Comparison of ENCODE assay signal across 25 cellular contexts in the genomic region with DNA sequence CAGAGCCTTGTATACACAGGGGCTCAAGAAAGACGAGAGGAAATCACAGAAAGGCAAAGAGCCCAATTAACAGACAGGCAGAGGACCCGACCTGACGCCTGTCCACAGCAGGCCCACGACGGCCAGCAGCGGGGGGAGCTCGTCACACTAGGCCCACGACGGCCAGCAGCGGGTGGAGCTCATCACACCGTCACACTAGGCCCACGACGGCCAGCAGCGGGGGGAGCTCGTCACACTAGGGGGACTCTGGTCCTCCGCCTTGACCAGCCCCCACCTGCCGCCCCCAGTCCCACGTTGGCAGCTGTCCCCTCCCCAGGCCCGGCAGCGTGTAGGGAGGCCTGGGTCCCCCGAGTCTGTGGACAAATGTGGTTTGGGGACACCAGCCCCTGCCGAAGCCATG. TPM values are rescaled to one million over a fixed set of nuclear protein-coding genes. Genes with fewer than 3 reads are reported as not detected.
A peak's percentile ranks its signal among the peaks of the same experiment; 100 is the strongest.
DNase-seq lines count a peak whose midpoint lies in the region; ATAC-seq, FAIRE-seq and TF ChIP-seq lines count a peak whose summit lies in the region.
"Had no signal": no experiment of that assay in that cellular context is flagged by ENCODE, and none has a peak within 500 bp of the region (broad histone marks: within the 10 kb centered on the region; RNA-seq: fewer than 3 reads in every experiment).

No MANE protein-coding gene starts in this region.

- no peak overlapping the region for H2AFZ ChIP-seq in H9 (ENCODE audit: low read length)
- H2AFZ ChIP-seq in K562 (ENCODE audit: low read depth, low read length): no peak overlapping the region
- no peak overlapping the region for H2AFZ ChIP-seq in neuronal stem cell (ENCODE audit: low read length)

- H2BK120ac ChIP-seq in H9 (ENCODE audit: low read depth, low read length, poor library complexity, severe bottlenecking) (no peak overlapping the region), neuronal stem cell (ENCODE audit: low read depth, low read length) (peak overlapping the region; percentile 61)

- no peak overlapping the region for H3K4me3 Mint-ChIP-seq in H9
- H3K4me3 Mint-ChIP-seq: CD4-positive, CD25-positive, alpha-beta regulatory T cell; CD8-positive, alpha-beta T cell had no signal

- H3K23me2 ChIP-seq in H9 (ENCODE audit: insufficient read length, low read depth, low read length, poor library complexity, severe bottlenecking): no peaks in the 10 kb centered on the region

- no peak overlapping the region for H3K56ac ChIP-seq in H9 (ENCODE audit: insufficient read length, low read depth, low read length)

- no peak overlapping the region for H3K4me3 ChIP-seq in BLaER1
- no peak overlapping the region for H3K4me3 ChIP-seq in K562
- H3K4me3 ChIP-seq in neuronal stem cell (ENCODE audit: low read length in 2 of 2): peak overlapping the region in 1 of 2 donors; percentile 35
- H3K4me3 ChIP-seq: A549 had no signal

- H3K23ac ChIP-seq in H9 (ENCODE audit: insufficient read length, low read depth, low read length) (no peak overlapping the region), neuronal stem cell (ENCODE audit: low read depth, low read length, poor library complexity) (peak overlapping the region; percentile 89)

- no peak overlapping the region for H2BK12ac ChIP-seq in H9 (ENCODE audit: insufficient read length, low read depth, low read length)
- H2BK12ac ChIP-seq in neuronal stem cell (ENCODE audit: low read length): no peak overlapping the region

- no peak overlapping the region for H4K91ac ChIP-seq in H9 (ENCODE audit: insufficient read length, low read depth, low read length)
- no peak overlapping the region for H4K91ac ChIP-seq in neuronal stem cell (ENCODE audit: low read depth, low read length, poor library complexity)

- no peak for ATAC-seq in K562
- ATAC-seq in left colon: no peak
- ATAC-seq: A549; CD8-positive, alpha-beta T cell; HCT116 had no signal

- no peak overlapping the region for H2BK5ac ChIP-seq in H9 (ENCODE audit: insufficient read length, low read length)
- peak overlapping the region; percentile 66 for H2BK5ac ChIP-seq in neuronal stem cell (ENCODE audit: low read length)

- TF ChIP-seq POLR2A in K562 (conservative IDR thresholded peaks at IDR 0.05): no peak

- TF ChIP-seq CTCF in H9 (conservative IDR thresholded peaks at IDR 0.05) (no peak), K562 (IDR thresholded peaks at IDR 0.05 in 2 of 3, conservative IDR thresholded peaks at IDR 0.05 in 1 of 3; ENCODE audit: insufficient read depth in 2 of 3, low read depth in 1 of 3, low read length in 3 of 3) (no peak)

- H3K27me3 ChIP-seq in BLaER1: no peaks in the 10 kb centered on the region
- H3K27me3 ChIP-seq in H9 (ENCODE audit: insufficient read depth, low read length): no peaks in the 10 kb centered on the region
- H3K27me3 ChIP-seq in K562 (ENCODE audit: control insufficient read depth in 2 of 2, insufficient read depth in 2 of 2, low read length in 2 of 2): peaks cover 69 to 94% of the 10 kb centered on the region in 2 experiments; a peak in 4 of 5 replicates
- peaks cover 0 to 32% (median 0%) of the 10 kb centered on the region in 3 experiments for H3K27me3 ChIP-seq in neuronal stem cell (ENCODE audit: control insufficient read depth in 3 of 3, insufficient read depth in 3 of 3, low read depth in 1 of 3, low read length in 3 of 3)

- CTCF ChIA-PET in K562 (lab: Yijun Ruan, JAX; ENCODE audit: low intra/inter-chr PET ratio): no interaction called here

- H3T11ph ChIP-seq in H9 (ENCODE audit: low read length): no peak overlapping the region

- H3K9me3 ChIP-seq in BLaER1: peaks cover 11% of the 10 kb centered on the region
- H3K9me3 ChIP-seq in H9 (ENCODE audit: control insufficient read depth, low read depth, low read length): no peaks in the 10 kb centered on the region
- no peaks in the 10 kb centered on the region for H3K9me3 ChIP-seq in K562 (replicated peaks; ENCODE audit: control insufficient read depth, insufficient read depth, low read depth, low read length)
- peaks cover 8 to 15% of the 10 kb centered on the region in 2 donors for H3K9me3 ChIP-seq in neuronal stem cell (replicated peaks in 1 of 2; ENCODE audit: control insufficient read depth in 2 of 2, insufficient read depth in 1 of 2, low read depth in 1 of 2, low read length in 2 of 2)
- H3K9me3 ChIP-seq: A549, BE2C, Caco-2 had no signal

- peak overlapping the region; percentile 18 for H3K18ac ChIP-seq in H9 (ENCODE audit: insufficient read length, low read depth, low read length)
- peak overlapping the region; percentile 80 for H3K18ac ChIP-seq in neuronal stem cell (ENCODE audit: low read length)

- POLR2A ChIA-PET in K562 (lab: Yijun Ruan, JAX): interaction anchor here (1.1 kb wide), 1 partner anchor 50 kb away, joined by 3 read pairs; no protein-coding TSS in a partner anchor

- peak overlapping the region in 1 of 3 experiments; percentile 49; a peak in 2 of 7 replicates for H3K27ac Mint-ChIP-seq in H9
- H3K27ac Mint-ChIP-seq: CD4-positive, CD25-positive, alpha-beta regulatory T cell; CD8-positive, alpha-beta T cell had no signal

- intact Hi-C loops in K562 (cut with micrococcal nuclease) (no loop called here), left colon (cut with DNase I, micrococcal nuclease) (no loop called here)

- DNase-seq in H9 (no peak), K562 (ENCODE audit: extremely low read depth in 1 of 4, low spot score in 3 of 4) (no peak), neuronal stem cell (ENCODE audit: low spot score) (no peak), left colon (no peak), DMS79 (lab: John Stamatoyannopoulos, UW) (no peak), GM03348 (ENCODE audit: low spot score) (no peak), amniotic stem cell (lab: John Stamatoyannopoulos, UW) (no peak)
- DNase-seq: 8988T; ACHN; AML-193; BE2C; Caco-2; CD4-positive, CD25-positive, alpha-beta regulatory T cell; CD8-positive, alpha-beta T cell; DMS153; EL; GDM1; GOT3 had no signal

- H3K36me3 ChIP-seq in BLaER1: no peaks in the 10 kb centered on the region
- H3K36me3 ChIP-seq in K562 (ENCODE audit: control insufficient read depth, insufficient read depth, low read length): no peaks in the 10 kb centered on the region
- no peaks in the 10 kb centered on the region for H3K36me3 ChIP-seq in neuronal stem cell (replicated peaks in 1 of 2; ENCODE audit: control insufficient read depth in 2 of 2, insufficient read depth in 2 of 2, low read length in 2 of 2)
- H3K36me3 ChIP-seq: BE2C had no signal

- H2BK20ac ChIP-seq in H9 (ENCODE audit: low read depth, low read length, poor library complexity, severe bottlenecking): no peak overlapping the region

- H3K36me3 Mint-ChIP-seq in H9 (ENCODE audit: insufficient read depth in 1 of 3, low read depth in 3 of 3): no peaks in the 10 kb centered on the region
- H3K36me3 Mint-ChIP-seq: CD4-positive, CD25-positive, alpha-beta regulatory T cell; CD8-positive, alpha-beta T cell had no signal

- H3K4ac ChIP-seq in H9 (ENCODE audit: low read depth, low read length) (no peak overlapping the region), neuronal stem cell (ENCODE audit: low read length) (peak overlapping the region; percentile 89)

- H3K9ac ChIP-seq in BLaER1 (no peak overlapping the region), H9 (ENCODE audit: extremely low read depth, insufficient read length, low read length) (no peak overlapping the region), K562 (ENCODE audit: insufficient read depth in 1 of 2, low read depth in 2 of 2, low read length in 2 of 2) (no peak overlapping the region), neuronal stem cell (ENCODE audit: low read depth, low read length, poor library complexity) (no peak overlapping the region)

- peaks cover 16 to 21% of the 10 kb centered on the region in 2 experiments for H3K4me1 Mint-ChIP-seq in H9

- H4K5ac ChIP-seq in H9 (ENCODE audit: insufficient read length, low read depth, low read length): no peak overlapping the region

- no peaks in the 10 kb centered on the region for H3K79me1 ChIP-seq in H9 (ENCODE audit: insufficient read depth, low read depth, low read length, poor library complexity, severe bottlenecking)
- peaks cover 2% of the 10 kb centered on the region for H3K79me1 ChIP-seq in neuronal stem cell (ENCODE audit: low read depth, low read length)

- H3K79me2 ChIP-seq in H9 (ENCODE audit: insufficient read depth, low read length) (no peaks in the 10 kb centered on the region), K562 (ENCODE audit: control insufficient read depth, insufficient read depth, low read length) (no peaks in the 10 kb centered on the region)

- in situ Hi-C loops in K562 (cut with MboI): no loop called here

- H3K27ac ChIP-seq in BLaER1 (peak overlapping the region; percentile 76; the same call in 1 of the 2 replicates), H9 (ENCODE audit: insufficient read length, low read depth, low read length) (no peak overlapping the region), K562 (ENCODE audit: extremely low read depth, low read depth, low read length) (no peak overlapping the region), neuronal stem cell (replicated peaks; ENCODE audit: low read length) (no peak overlapping the region)
- H3K27ac ChIP-seq: A549, C4-2B had no signal

- H2BK15ac ChIP-seq in H9 (ENCODE audit: low read depth, low read length) (no peak overlapping the region), neuronal stem cell (ENCODE audit: low read length) (peak overlapping the region; percentile 92)

- H3K4me1 ChIP-seq in BLaER1 (peaks cover 92% of the 10 kb centered on the region), H9 (ENCODE audit: insufficient read depth, low read length) (no peaks in the 10 kb centered on the region), K562 (replicated peaks in 1 of 2; ENCODE audit: control insufficient read depth in 2 of 2, insufficient read depth in 2 of 2, low read length in 2 of 2) (peaks cover 0 to 32% of the 10 kb centered on the region in 2 experiments; a peak in 2 of 5 replicates), neuronal stem cell (ENCODE audit: control insufficient read depth in 2 of 2, insufficient read depth in 1 of 2, low read depth in 1 of 2, low read length in 2 of 2) (peaks cover 3% of the 10 kb centered on the region in 2 donors)
- H3K4me1 ChIP-seq: A549, Caco-2 had no signal

- H3K14ac ChIP-seq in H9 (ENCODE audit: insufficient read depth, low read length) (no peak overlapping the region), neuronal stem cell (ENCODE audit: low read length) (no peak overlapping the region)

- no peak for FAIRE-seq in K562 (lab: Jason Lieb, UNC)
- FAIRE-seq: A549, GM12891, GM18507 had no signal

- no CpG with 5 or more reads among the region's 22 CpGs for WGBS in H9 (ENCODE audit: extremely low coverage, insufficient read length, low lambda C conversion rate)
- 6% methylated on average over 21 of the region's 22 CpGs for WGBS in K562 (ENCODE audit: insufficient coverage, low coverage, missing lambda C conversion rate)
- WGBS in neuronal stem cell (ENCODE audit: extremely low coverage in 2 of 2, insufficient read length in 2 of 2, insufficient replicate concordance in 1 of 2), 2 donors: no CpG with 5 or more reads among the region's 22 CpGs

- H4K8ac ChIP-seq in H9 (replicated peaks; ENCODE audit: insufficient read length, low read depth, low read length) (no peak overlapping the region), neuronal stem cell (ENCODE audit: low read depth, low read length) (peak overlapping the region; percentile 65)

- peaks cover 0 to 4% of the 10 kb centered on the region in 2 experiments; a peak in 1 of 5 replicates for H3K9me3 Mint-ChIP-seq in H9
- H3K9me3 Mint-ChIP-seq: CD4-positive, CD25-positive, alpha-beta regulatory T cell; CD8-positive, alpha-beta T cell had no signal

- H3K27me3 Mint-ChIP-seq in H9 (ENCODE audit: low read depth): peaks cover 20% of the 10 kb centered on the region

- TF ChIP-seq RAD21 in K562 (CRISPR knock-in tag; conservative IDR thresholded peaks at IDR 0.05 in 1 of 2, IDR thresholded peaks at IDR 0.05 in 1 of 2): no peak

- peak overlapping the region; percentile 78 for H3K4me2 ChIP-seq in BLaER1
- no peak overlapping the region for H3K4me2 ChIP-seq in H9 (ENCODE audit: insufficient read depth, insufficient read length, low read length)
- no peak overlapping the region for H3K4me2 ChIP-seq in K562 (ENCODE audit: insufficient read depth, low read length)
- no peak overlapping the region for H3K4me2 ChIP-seq in neuronal stem cell (ENCODE audit: insufficient read depth, low read length, poor library complexity, severe bottlenecking)
- H3K4me2 ChIP-seq: A549 had no signal

- no peaks in the 10 kb centered on the region for H3K9me1 ChIP-seq in K562 (ENCODE audit: control insufficient read depth, insufficient read depth, low read length)

- no peak overlapping the region for H2AK5ac ChIP-seq in H9 (ENCODE audit: insufficient read length, low read length)
- peak overlapping the region; percentile 95 for H2AK5ac ChIP-seq in neuronal stem cell (ENCODE audit: low read depth, low read length)

- BruUV-seq in K562 (replicated peaks; lab: Mats Ljungman, UMichigan): no TSS peak

- no peak for TF ChIP-seq EP300 in K562 (IDR thresholded peaks at IDR 0.05; ENCODE audit: low read length)

- H4K20me1 ChIP-seq in BLaER1 (no peaks in the 10 kb centered on the region), H9 (ENCODE audit: control insufficient read depth, insufficient read depth, insufficient read length) (no peaks in the 10 kb centered on the region), K562 (replicated peaks; ENCODE audit: control insufficient read depth, insufficient read depth, low read length) (no peaks in the 10 kb centered on the region)

RNA-seq across cellular contexts. Expression of gene GNG13, which starts 23.7 kb away (rescaled TPM):
- total RNA-seq in H9 (2021) (not detected in 2 replicates), K562 (2014; rRNA removed) (not detected in 2 replicates), K562 (2014; rRNA removed; fragmentation: Illumina TruSeq; extraction: Trizol) (not detected in 2 replicates), K562 (2015; rRNA removed; fragmentation: Illumina TruSeq; extraction: Trizol) (not detected in 2 replicates), K562 (2021) (not detected in 2 replicates), left colon (under 1 TPM; 0.40 to 0.53 TPM)
- not detected in 2 replicates for total RNA-seq in K562 (2011; cell fraction: chromatin; rRNA removed; ENCODE audit: low replicate concordance)
- not detected in 2 replicates for total RNA-seq in K562 (2011; cell fraction: nucleolus; rRNA removed)
- not detected in 2 replicates for total RNA-seq in K562 (2011; cell fraction: nucleoplasm; rRNA removed)
- polyA plus RNA-seq in K562 (2011; rRNA removed) (not detected in 2 replicates), K562 (2014; fragmentation: Illumina TruSeq; extraction: Trizol) (not detected in 2 replicates), K562 (2014; fragmentation: Nextera tagmentation; extraction: Ambion mirVana) (not detected), K562 (2014; rRNA removed) (not detected in 2 replicates)
- not detected in 2 replicates for polyA plus RNA-seq in K562 (2011; cell fraction: cytosol; rRNA removed)
- polyA plus RNA-seq in K562 (2011; cell fraction: nucleus; rRNA removed): not detected in 2 replicates
- polyA plus RNA-seq in K562 (2012): 1.00 and 1.4 TPM in 2 replicates
- not detected in 2 replicates for polyA minus RNA-seq in K562 (2011; rRNA and poly(A)+ RNA removed)
- polyA minus RNA-seq in K562 (2011; cell fraction: cytosol; rRNA and poly(A)+ RNA removed): not detected in 2 replicates
- polyA minus RNA-seq in K562 (2011; cell fraction: nucleus; rRNA and poly(A)+ RNA removed): not detected in 2 replicates
- 0.52 TPM for polyA plus RNA-seq in neuronal stem cell (2013, experiment 1 of 2)
- 0.51 TPM for polyA plus RNA-seq in neuronal stem cell (2013, experiment 2 of 2)
- total RNA-seq: Caco-2; CD4-positive, CD25-positive, alpha-beta regulatory T cell; CD8-positive, alpha-beta T cell; H7 had no signal
- polyA plus RNA-seq: CD4-positive, CD25-positive, alpha-beta regulatory T cell had no signal

RNA-seq across cellular contexts. Expression of gene CHTF18, which starts 35.8 kb away (rescaled TPM):
- 120 and 127 TPM in 2 replicates for total RNA-seq in H9 (2021)
- 53.1 and 261 TPM in 2 replicates for total RNA-seq in K562 (2011; cell fraction: chromatin; rRNA removed; ENCODE audit: low replicate concordance)
- total RNA-seq in K562 (2011; cell fraction: nucleolus; rRNA removed): 207 and 214 TPM in 2 replicates
- total RNA-seq in K562 (2011; cell fraction: nucleoplasm; rRNA removed): 88.6 and 90.7 TPM in 2 replicates
- total RNA-seq in K562 (2014; rRNA removed): 57.2 and 70.7 TPM in 2 replicates
- 2.7 and 4.4 TPM in 2 replicates for total RNA-seq in K562 (2014; rRNA removed; fragmentation: Illumina TruSeq; extraction: Trizol)
- total RNA-seq in K562 (2015; rRNA removed; fragmentation: Illumina TruSeq; extraction: Trizol): 21.1 and 22.1 TPM in 2 replicates
- total RNA-seq in K562 (2021): 121 and 123 TPM in 2 replicates
- polyA plus RNA-seq in K562 (2011; rRNA removed): 17.0 and 32.6 TPM in 2 replicates
- 23.3 and 65.2 TPM in 2 replicates for polyA plus RNA-seq in K562 (2011; cell fraction: cytosol; rRNA removed)
- polyA plus RNA-seq in K562 (2011; cell fraction: nucleus; rRNA removed): 379 and 556 TPM in 2 replicates
- polyA plus RNA-seq in K562 (2012): 65.7 and 81.8 TPM in 2 replicates
- polyA plus RNA-seq in K562 (2014; fragmentation: Illumina TruSeq; extraction: Trizol): 5.1 and 23.0 TPM in 2 replicates
- 1 to 10 TPM; 2.5 to 2.7 TPM for polyA plus RNA-seq in K562 (2014; fragmentation: Nextera tagmentation; extraction: Ambion mirVana)
- 91.5 and 93.4 TPM in 2 replicates for polyA plus RNA-seq in K562 (2014; rRNA removed)
- 2.7 and 4.0 TPM in 2 replicates for polyA minus RNA-seq in K562 (2011; rRNA and poly(A)+ RNA removed)
- polyA minus RNA-seq in K562 (2011; cell fraction: cytosol; rRNA and poly(A)+ RNA removed): 8.6 and 13.5 TPM in 2 replicates
- 59.3 and 59.4 TPM in 2 replicates for polyA minus RNA-seq in K562 (2011; cell fraction: nucleus; rRNA and poly(A)+ RNA removed)
- polyA plus RNA-seq in neuronal stem cell (2013, experiment 1 of 2): 77.3 TPM
- polyA plus RNA-seq in neuronal stem cell (2013, experiment 2 of 2): 69.6 TPM
- total RNA-seq in left colon: 10 to 100 TPM in 1 of 2 donors, 1 to 10 TPM in 1; 9.5 to 20.3 TPM

RNA-seq across cellular contexts. Expression of gene RPUSD1, which starts 36.0 kb away (rescaled TPM):
- total RNA-seq in H9 (2021) (48.6 and 52.2 TPM in 2 replicates), K562 (2014; rRNA removed) (50.7 and 67.3 TPM in 2 replicates), K562 (2014; rRNA removed; fragmentation: Illumina TruSeq; extraction: Trizol) (1.7 and 3.3 TPM in 2 replicates), K562 (2015; rRNA removed; fragmentation: Illumina TruSeq; extraction: Trizol) (22.7 and 27.2 TPM in 2 replicates), K562 (2021) (55.2 and 55.9 TPM in 2 replicates), left colon (10 to 100 TPM; 21.3 to 24.1 TPM)
- total RNA-seq in K562 (2011; cell fraction: chromatin; rRNA removed; ENCODE audit: low replicate concordance): 10.9 and 59.9 TPM in 2 replicates
- total RNA-seq in K562 (2011; cell fraction: nucleolus; rRNA removed): 59.0 and 69.6 TPM in 2 replicates
- 21.1 and 25.7 TPM in 2 replicates for total RNA-seq in K562 (2011; cell fraction: nucleoplasm; rRNA removed)
- polyA plus RNA-seq in K562 (2011; rRNA removed) (12.0 and 17.7 TPM in 2 replicates), K562 (2014; fragmentation: Illumina TruSeq; extraction: Trizol) (7.0 and 30.1 TPM in 2 replicates), K562 (2014; fragmentation: Nextera tagmentation; extraction: Ambion mirVana) (under 1 TPM; 0.45 to 0.98 TPM), K562 (2014; rRNA removed) (56.6 and 66.9 TPM in 2 replicates)
- polyA plus RNA-seq in K562 (2011; cell fraction: cytosol; rRNA removed): 26.1 and 86.4 TPM in 2 replicates
- polyA plus RNA-seq in K562 (2011; cell fraction: nucleus; rRNA removed): 56.1 and 93.4 TPM in 2 replicates
- 24.6 and 30.5 TPM in 2 replicates for polyA plus RNA-seq in K562 (2012)
- 3.8 and 4.8 TPM in 2 replicates for polyA minus RNA-seq in K562 (2011; rRNA and poly(A)+ RNA removed)
- 18.6 and 19.8 TPM in 2 replicates for polyA minus RNA-seq in K562 (2011; cell fraction: cytosol; rRNA and poly(A)+ RNA removed)
- polyA minus RNA-seq in K562 (2011; cell fraction: nucleus; rRNA and poly(A)+ RNA removed): 30.8 and 34.1 TPM in 2 replicates
- polyA plus RNA-seq in neuronal stem cell (2013, experiment 1 of 2): 14.5 TPM
- 15.3 TPM for polyA plus RNA-seq in neuronal stem cell (2013, experiment 2 of 2)
